ENCODE assay signal across 17 cellular contexts in the genomic region with DNA sequence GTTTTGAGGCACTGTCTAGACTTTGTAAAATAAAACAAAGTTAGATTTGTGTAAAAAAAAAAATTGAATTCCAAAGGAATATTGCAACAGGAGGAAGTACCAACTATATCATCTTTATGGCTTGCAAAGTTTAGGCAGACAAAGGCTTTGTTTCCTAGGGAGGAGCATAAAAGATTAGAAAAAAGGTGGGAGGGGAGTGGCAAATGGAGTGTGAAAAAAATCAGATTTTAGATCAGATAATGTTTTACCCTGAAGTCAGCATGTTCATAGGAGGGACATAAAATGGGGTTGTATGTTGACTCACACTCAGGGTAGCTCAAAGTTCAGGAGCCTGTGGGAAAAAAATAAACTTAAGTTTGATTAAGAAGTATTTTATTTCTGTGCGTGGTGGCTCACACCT. TPM values are rescaled to one million over a fixed set of nuclear protein-coding genes. Genes with fewer than 3 reads are reported as not detected.
DNase-seq lines count a peak whose midpoint lies in the region; FAIRE-seq and TF ChIP-seq lines count a peak whose summit lies in the region.
"Had no signal": no experiment of that assay in that cellular context is flagged by ENCODE, and none has a peak within 500 bp of the region (broad histone marks: within the 10 kb centered on the region; RNA-seq: fewer than 3 reads in every experiment).

No MANE protein-coding gene starts in this region.

- peak overlapping the region; percentile 63 for H3K27ac Mint-ChIP-seq in progenitor cell of endocrine pancreas

- H3K4me3 Mint-ChIP-seq in progenitor cell of endocrine pancreas (ENCODE audit: low read depth) = no peak overlapping the region

- TF ChIP-seq CTCF in progenitor cell of endocrine pancreas (IDR thresholded peaks at IDR 0.05; ENCODE audit: unreplicated experiment) = no peak
- no peak for TF ChIP-seq CTCF in WERI-Rb-1 (IDR thresholded peaks at IDR 0.05; ENCODE audit: low read depth, low read length)

- H3K9me3 ChIP-seq in WERI-Rb-1 (ENCODE audit: severe bottlenecking) = no peaks in the 10 kb centered on the region

- DNase-seq in EL (peak; percentile 9), M059J (ENCODE audit: low read depth) (peak; percentile 26), progenitor cell of endocrine pancreas (ENCODE audit: low spot score, unreplicated experiment) (no peak), SIG-M5 treated with dmso at 0.1 percent for 504 hours (lab: John Stamatoyannopoulos, UW; ENCODE audit: unreplicated experiment) (no peak), WERI-Rb-1 (no peak), anterior cingulate cortex (lab: John Stamatoyannopoulos, UW) (no peak)
- DNase-seq: CD4-positive, CD25-positive, alpha-beta regulatory T cell; DMS79; GF-D8; GOT3; KBM-7; NCI-H1092; NCI-H1694 treated with DMSO at 0.1 percent for 48 hours; NCI-H345; NCI-H69; PC-9 had no signal

- H3K4me1 Mint-ChIP-seq in progenitor cell of endocrine pancreas (ENCODE audit: low read depth) = peaks cover 15% of the 10 kb centered on the region

- no peaks in the 10 kb centered on the region for H3K27me3 Mint-ChIP-seq in progenitor cell of endocrine pancreas
- H3K27me3 Mint-ChIP-seq: CD4-positive, CD25-positive, alpha-beta regulatory T cell had no signal

- H3K27me3 ChIP-seq in WERI-Rb-1 (ENCODE audit: insufficient read depth, low read depth, severe bottlenecking) = no peaks in the 10 kb centered on the region

- no peak overlapping the region for H3K27ac ChIP-seq in WERI-Rb-1
- H3K27ac ChIP-seq: PC-9 had no signal

- peak; percentile 66 for FAIRE-seq in endometrium (lab: Jason Lieb, UNC)

- peaks cover 4% of the 10 kb centered on the region for H3K36me3 Mint-ChIP-seq in progenitor cell of endocrine pancreas (ENCODE audit: insufficient read depth)

- peaks cover 5% of the 10 kb centered on the region; the same call in 1 of the 2 replicates for H3K36me3 ChIP-seq in WERI-Rb-1

- no peaks in the 10 kb centered on the region for H3K9me3 Mint-ChIP-seq in progenitor cell of endocrine pancreas (ENCODE audit: low read depth)

- no peak overlapping the region for H3K4me3 ChIP-seq in WERI-Rb-1 (ENCODE audit: low read depth, low read length)
- H3K4me3 ChIP-seq: PC-9 had no signal

RNA-seq across cellular contexts. Expression of gene ZNF85, which starts 3.7 kb away (rescaled TPM):
- 21.0 and 21.9 TPM in 2 replicates for total RNA-seq in M059J (2014; rRNA removed; shearing (Covaris generic))
- 25.4 and 26.8 TPM in 2 replicates for total RNA-seq in progenitor cell of endocrine pancreas

Comparison
In these comparisons a context has a peak if more than half of its experiments do, and no peak if none do; other contexts are left out.
1. DNase-seq: peak in EL (single experiment) and M059J (single experiment); none in progenitor cell of endocrine pancreas (single experiment), SIG-M5 treated with dmso at 0.1 percent for 504 hours (single experiment), WERI-Rb-1 (single experiment) and anterior cingulate cortex (0 of 58).